In genomic region chr2:122707224-122707824, GRCh38 we compare ENCODE assay signal across 15 cellular contexts.
DNase-seq lines count a peak whose midpoint lies in the region; ATAC-seq, FAIRE-seq and TF ChIP-seq lines count a peak whose summit lies in the region.
"Had no signal": no experiment of that assay in that cellular context is flagged by ENCODE, and none has a peak within 500 bp of the region (broad histone marks: within the 10 kb centered on the region; RNA-seq: fewer than 3 reads in every experiment).

No MANE protein-coding gene starts in this region.

- H3K36me3 ChIP-seq in SK-N-SH (replicated peaks in 1 of 2; ENCODE audit: control insufficient read depth in 1 of 2, insufficient read depth in 2 of 2, low read length in 1 of 2): no peaks in the 10 kb centered on the region
- H3K36me3 ChIP-seq: gastroesophageal sphincter, suprapubic skin had no signal

- no peak for TF ChIP-seq CTCF in GM10248 (IDR thresholded peaks at IDR 0.05; ENCODE audit: control extremely low read depth, extremely low read depth, low read depth, missing control alignments)
- no peak for TF ChIP-seq CTCF in HL-60 (IDR thresholded peaks at IDR 0.05; ENCODE audit: insufficient read depth, low read length)
- no peak for TF ChIP-seq CTCF in SK-N-SH (IDR thresholded peaks at IDR 0.05)

- H4K20me1 ChIP-seq in SK-N-SH (ENCODE audit: insufficient read depth): no peaks in the 10 kb centered on the region

- TF ChIP-seq EP300 in SK-N-SH (IDR thresholded peaks at IDR 0.05; ENCODE audit: borderline replicate concordance in 1 of 2, low read depth in 1 of 2, low read length in 1 of 2): no peak

- WGBS in SK-N-SH (ENCODE audit: low lambda C conversion rate): 18% methylated on average over 1 of the region's 1 CpG

- H3K27ac ChIP-seq in HL-60 (replicated peaks): peak overlapping the region; percentile 42
- H3K27ac ChIP-seq in SK-N-SH (ENCODE audit: low read depth in 2 of 2, low read length in 1 of 2): no peak overlapping the region
- H3K27ac ChIP-seq: gastroesophageal sphincter, suprapubic skin had no signal

- no peaks in the 10 kb centered on the region for H3K4me1 ChIP-seq in SK-N-SH (ENCODE audit: control insufficient read depth in 1 of 2, insufficient read depth in 2 of 2, low read depth in 1 of 2, low read length in 1 of 2)
- H3K4me1 ChIP-seq: gastroesophageal sphincter, suprapubic skin had no signal

- DNase-seq in GM10248 (ENCODE audit: extremely low spot score) (peak; percentile 25), HL-60 (ENCODE audit: low read depth in 1 of 2, low spot score in 1 of 2) (no peak), SK-N-DZ (ENCODE audit: low spot score) (no peak), SK-N-SH (no peak), H54 (ENCODE audit: insufficient read length, low spot score) (no peak), Ammon's horn (ENCODE audit: low spot score) (no peak)
- DNase-seq: activated naive CD4-positive, alpha-beta T cell treated with anti-CD3 and anti-CD28 coated beads, Interleukin-2, amount 10 ng/mL, durations not matched to agents 7 days and 5 days; cortex of kidney; midbrain; NCI-H2171 treated with DMSO at 0.1 percent for 48 hours had no signal

- POLR2A ChIA-PET in GM10248 (lab: Yijun Ruan, JAX) (no interaction called here), SK-N-SH (lab: Yijun Ruan, JAX) (no interaction called here)

- no peak for TF ChIP-seq POLR2A in H54 (IDR thresholded peaks at IDR 0.05; ENCODE audit: low read depth, low read length)

- H3K4me2 ChIP-seq in SK-N-SH: no peak overlapping the region

- H3K79me2 ChIP-seq in SK-N-SH (ENCODE audit: insufficient read depth): no peaks in the 10 kb centered on the region

- no peaks in the 10 kb centered on the region for H3K27me3 ChIP-seq in HL-60 (ENCODE audit: insufficient read depth, poor library complexity, severe bottlenecking)
- no peaks in the 10 kb centered on the region for H3K27me3 ChIP-seq in SK-N-SH (ENCODE audit: insufficient read depth)
- H3K27me3 ChIP-seq: gastroesophageal sphincter, suprapubic skin had no signal

- no peaks in the 10 kb centered on the region for H3K9me2 ChIP-seq in SK-N-SH

- peak; percentile 52 for ATAC-seq in GM19328 (IDR thresholded peaks at IDR 0.05; ENCODE audit: unreplicated experiment)
- peak; percentile 41 for ATAC-seq in HG02870 (IDR thresholded peaks at IDR 0.05; ENCODE audit: unreplicated experiment)
- ATAC-seq: activated CD4-positive, CD25-positive, alpha-beta regulatory T cell treated with anti-CD3 and anti-CD28 coated beads, Interleukin-2, amount 50 U/mL, for 24 hours; gastroesophageal sphincter had no signal

- no peak for TF ChIP-seq RAD21 in SK-N-SH (IDR thresholded peaks at IDR 0.05; ENCODE audit: low read length)

- CTCF ChIA-PET in GM10248 (lab: Yijun Ruan, JAX): interaction anchor here (1.7 kb wide), 1 partner anchor 12 kb away, joined by 3 read pairs; no protein-coding TSS in a partner anchor
- CTCF ChIA-PET in SK-N-SH (lab: Yijun Ruan, JAX): no interaction called here

- H3F3A ChIP-seq in SK-N-SH (replicated peaks; ENCODE audit: insufficient read depth): no peaks in the 10 kb centered on the region

- no peaks in the 10 kb centered on the region for H3K9me3 ChIP-seq in SK-N-SH

- H2AFZ ChIP-seq in SK-N-SH (ENCODE audit: low read depth): no peak overlapping the region

- H3K4me3 ChIP-seq in HL-60 (replicated peaks; ENCODE audit: insufficient read depth, low read length) (no peak overlapping the region), SK-N-SH (ENCODE audit: low read depth in 2 of 2, low read length in 1 of 2) (no peak overlapping the region)
- H3K4me3 ChIP-seq: gastroesophageal sphincter, suprapubic skin had no signal

- H3K9ac ChIP-seq in SK-N-SH: no peak overlapping the region

- no peak for FAIRE-seq in H54 (lab: Jason Lieb, UNC)

TF ChIP-seq in SK-N-SH, 30 proteins besides CTCF, POLR2A, EP300 and RAD21:
- TF ChIP-seq NFIC (IDR thresholded peaks at IDR 0.05; ENCODE audit: borderline replicate concordance): no peak
- no peak for TF ChIP-seq RXRA (IDR thresholded peaks at IDR 0.05; ENCODE audit: borderline replicate concordance, low read depth)
- TF ChIP-seq GATA2 (CRISPR knock-in tag; IDR thresholded peaks at IDR 0.05): no peak
- TF ChIP-seq NRF1 (IDR thresholded peaks at IDR 0.05; ENCODE audit: low read depth, low read length): no peak
- TF ChIP-seq MXI1 (IDR thresholded peaks at IDR 0.05; ENCODE audit: low read depth, low read length): no peak
- no peak for TF ChIP-seq ZBTB33 (IDR thresholded peaks at IDR 0.05; ENCODE audit: borderline replicate concordance, low read depth)
